ENCODE assay signal across 21 cellular contexts in the genomic region with DNA sequence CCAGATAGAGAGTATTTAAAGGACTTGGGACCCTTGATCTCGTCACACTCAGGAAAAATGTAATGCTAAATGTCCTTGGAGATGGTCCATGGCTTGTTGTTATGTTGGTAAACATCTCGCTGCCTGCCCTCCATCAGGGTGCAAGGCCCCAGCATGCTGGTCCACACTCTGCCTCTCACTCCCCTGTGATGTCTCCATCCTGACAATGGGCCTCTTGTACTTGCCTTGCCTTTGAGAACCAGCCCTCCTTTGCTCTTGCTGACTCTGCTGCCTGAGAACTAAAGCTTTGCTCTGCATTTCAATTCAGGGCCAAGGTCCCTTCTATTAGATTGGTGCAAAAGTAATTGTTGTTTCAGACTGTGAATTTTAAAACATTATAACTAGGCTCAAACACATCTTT.
DNase-seq lines count a peak whose midpoint lies in the region; ATAC-seq and TF ChIP-seq lines count a peak whose summit lies in the region.
"Had no signal": no experiment of that assay in that cellular context is flagged by ENCODE, and none has a peak within 500 bp of the region (broad histone marks: within the 10 kb centered on the region; RNA-seq: fewer than 3 reads in every experiment).

No MANE protein-coding gene starts in this region.

- no peaks in the 10 kb centered on the region for H3K36me3 Mint-ChIP-seq in MCF 10A (ENCODE audit: insufficient read depth, unreplicated experiment)
- H3K36me3 Mint-ChIP-seq: CD14-positive monocyte; CD8-positive, alpha-beta memory T cell had no signal

- H3K27ac ChIP-seq in breast epithelium = no peak overlapping the region
- H3K27ac ChIP-seq: 22Rv1; BLaER1 treated with 17β-estradiol and CSF1 and Interleukin-3, amounts not matched to agents 10 nM and 100 nM; GM23248 had no signal

- intact Hi-C loops in MCF 10A (cut with micrococcal nuclease) = loop anchor here (5.0 kb wide), 1 partner anchor 333 kb away; no protein-coding TSS in a partner anchor
- intact Hi-C loops in breast epithelium (cut with DNase I; ENCODE audit: low total_unique reads) = no loop called here

- CTCF ChIA-PET in MCF 10A (lab: Yijun Ruan, JAX) = no interaction called here

- no peaks in the 10 kb centered on the region for H3K27me3 ChIP-seq in breast epithelium
- H3K27me3 ChIP-seq: BE2C; BLaER1 treated with 17β-estradiol and CSF1 and Interleukin-3, amounts not matched to agents 10 nM and 100 nM had no signal

- peaks cover 14% of the 10 kb centered on the region for H3K9me3 Mint-ChIP-seq in MCF 10A (ENCODE audit: unreplicated experiment)
- H3K9me3 Mint-ChIP-seq: CD4-positive, alpha-beta T cell had no signal

- no peaks in the 10 kb centered on the region for H3K36me3 ChIP-seq in breast epithelium
- H3K36me3 ChIP-seq: BE2C; BLaER1 treated with 17β-estradiol and CSF1 and Interleukin-3, amounts not matched to agents 10 nM and 100 nM had no signal

- no peaks in the 10 kb centered on the region for H3K4me1 ChIP-seq in breast epithelium
- H3K4me1 ChIP-seq: BE2C; BLaER1 treated with 17β-estradiol and CSF1 and Interleukin-3, amounts not matched to agents 10 nM and 100 nM had no signal

- no peak for ATAC-seq in esophagus mucosa
- ATAC-seq in GM18502 (IDR thresholded peaks at IDR 0.05; ENCODE audit: poor library complexity, unreplicated experiment) = no peak

- no TSS peak for BruUV-seq in MCF 10A (replicated peaks; lab: Mats Ljungman, UMichigan)

- peak overlapping the region; percentile 23 for H3K27ac Mint-ChIP-seq in MCF 10A (ENCODE audit: low read depth, unreplicated experiment)
- H3K27ac Mint-ChIP-seq: CD14-positive monocyte; CD4-positive, alpha-beta T cell had no signal

- no peak for TF ChIP-seq CTCF in MCF 10A (IDR thresholded peaks at IDR 0.05; ENCODE audit: unreplicated experiment)
- no peak for TF ChIP-seq CTCF in breast epithelium (IDR thresholded peaks at IDR 0.05)

- H3K4me1 Mint-ChIP-seq in MCF 10A (ENCODE audit: insufficient read depth, unreplicated experiment) = peaks cover 7% of the 10 kb centered on the region
- H3K4me1 Mint-ChIP-seq: CD14-positive monocyte; CD8-positive, alpha-beta memory T cell had no signal

- H3K27me3 Mint-ChIP-seq in MCF 10A (ENCODE audit: insufficient read depth, unreplicated experiment) = no peaks in the 10 kb centered on the region
- H3K27me3 Mint-ChIP-seq: CD4-positive, alpha-beta T cell had no signal

- no peak for TF ChIP-seq POLR2A in breast epithelium (IDR thresholded peaks at IDR 0.05)

- POLR2A ChIA-PET in MCF 10A (lab: Yijun Ruan, JAX) = no interaction called here

- H3K9me3 ChIP-seq in breast epithelium = no peaks in the 10 kb centered on the region
- H3K9me3 ChIP-seq: BE2C had no signal

- no peak overlapping the region for H3K4me3 ChIP-seq in breast epithelium
- H3K4me3 ChIP-seq: BLaER1 treated with 17β-estradiol and CSF1 and Interleukin-3, amounts not matched to agents 10 nM and 100 nM; GM23248 had no signal

- no peak for DNase-seq in MCF 10A (ENCODE audit: unreplicated experiment)
- DNase-seq in breast epithelium (ENCODE audit: low spot score in 2 of 2) = no peak
- DNase-seq in medulla oblongata (ENCODE audit: extremely low spot score) = peak; percentile 56
- peak; percentile 21 for DNase-seq in putamen (ENCODE audit: low spot score)
- DNase-seq in MV-4-11 (lab: John Stamatoyannopoulos, UW) = no peak
- DNase-seq in dermis blood vessel endothelial cell = no peak
- DNase-seq: BE2C; CD4-positive, alpha-beta T cell; CD8-positive, alpha-beta memory T cell; DMS 273 treated with DMSO at 0.1 percent for 48 hours; DMS79; EL; GF-D8; GM23248; H7; HCEC 1CT had no signal

- no peak overlapping the region for H3K4me3 Mint-ChIP-seq in MCF 10A (ENCODE audit: unreplicated experiment)
- H3K4me3 Mint-ChIP-seq: CD14-positive monocyte; CD4-positive, alpha-beta T cell; CD8-positive, alpha-beta memory T cell had no signal

Comparison
In these comparisons a context has a peak if more than half of its experiments do, and no peak if none do; other contexts are left out.
1. DNase-seq: peak in medulla oblongata (single experiment) and putamen (single experiment); none in MCF 10A (single experiment), breast epithelium (0 of 2), MV-4-11 (single experiment) and dermis blood vessel endothelial cell (single experiment).